ENCODE assay signal across 8 cellular contexts in genomic region chr15:80058851-80059785, GRCh38. TPM values are rescaled to one million over a fixed set of nuclear protein-coding genes. Genes with fewer than 3 reads are reported as not detected.
DNase-seq lines count a peak whose midpoint lies in the region; ATAC-seq, FAIRE-seq and TF ChIP-seq lines count a peak whose summit lies in the region.

Gene ZFAND6, plus strand, starts transcription at chr15:80059676. Its CDS starts 60,669 bp downstream, at chr15:80120345.

- H3K4me1 ChIP-seq in HUES64 (ENCODE audit: insufficient read depth, low read length), result peaks cover 43% of the 10 kb centered on the region
- peaks cover 39% of the 10 kb centered on the region for H3K4me1 ChIP-seq in OCI-LY1 (ENCODE audit: insufficient read depth, low read length, severe bottlenecking)

- H4K20me1 ChIP-seq in OCI-LY1 (ENCODE audit: insufficient read depth, low read length), result no peaks in the 10 kb centered on the region

- H3K9ac ChIP-seq in HUES64 (ENCODE audit: low read depth, low read length) (peak within 1 kb of the TSS; percentile 86), OCI-LY1 (ENCODE audit: low read length) (peak within 1 kb of the TSS; percentile 90)

- peak within 1 kb of the TSS; percentile 96 for H3K4me3 Mint-ChIP-seq in endothelial cell (ENCODE audit: unreplicated experiment)

- WGBS in HUES64, result under 1% methylated on average over 74 of the region's 74 CpGs

- H3K4me3 ChIP-seq in HUES64 (ENCODE audit: low read length) (peak within 1 kb of the TSS; percentile 84), OCI-LY1 (ENCODE audit: low read depth, low read length, poor library complexity, severe bottlenecking) (peak within 1 kb of the TSS; percentile 84)

- peak within 1 kb of the TSS; percentile 99 for H3K27ac ChIP-seq in HUES64 (ENCODE audit: low read depth, low read length)
- peak within 1 kb of the TSS; percentile 86 for H3K27ac ChIP-seq in OCI-LY1 (ENCODE audit: low read depth, low read length, poor library complexity, severe bottlenecking)

- H3K36me3 ChIP-seq in HUES64 (ENCODE audit: insufficient read depth, low read length) (no peaks in the 10 kb centered on the region), OCI-LY1 (ENCODE audit: insufficient read depth, low read length) (no peaks in the 10 kb centered on the region)

- H3K9me3 Mint-ChIP-seq in endothelial cell (ENCODE audit: unreplicated experiment), result no peaks in the 10 kb centered on the region

- H3K79me2 ChIP-seq in OCI-LY1 (ENCODE audit: insufficient read depth, low read length), result peaks cover 42% of the 10 kb centered on the region

- no peaks in the 10 kb centered on the region for H3K9me2 ChIP-seq in OCI-LY1 (ENCODE audit: low read depth, low read length)

- H3K36me3 Mint-ChIP-seq in endothelial cell (ENCODE audit: low read depth, unreplicated experiment), result no peaks in the 10 kb centered on the region

- ATAC-seq in GM21447 (IDR thresholded peaks at IDR 0.05; ENCODE audit: unreplicated experiment), result peak; percentile 76

- peak within 1 kb of the TSS; percentile 65 for H2AFZ ChIP-seq in OCI-LY1 (ENCODE audit: low read length)

- no peak for FAIRE-seq in D721Med (lab: Jason Lieb, UNC)

- TF ChIP-seq CTCF in D721Med (IDR thresholded peaks at IDR 0.05; ENCODE audit: insufficient read depth, missing control alignments) (peak; percentile 15), OCI-LY1 (IDR thresholded peaks at IDR 0.05; ENCODE audit: low read length) (no peak; the same call in 1 of the 2 replicates), endothelial cell (IDR thresholded peaks at IDR 0.05; ENCODE audit: unreplicated experiment) (no peak)

- H3K4me2 ChIP-seq in OCI-LY1 (ENCODE audit: low read length), result peak within 1 kb of the TSS; percentile 100

- peaks cover 5% of the 10 kb centered on the region; the same call in 1 of the 2 replicates for H3F3A ChIP-seq in OCI-LY1 (ENCODE audit: insufficient read depth, low read length)

- H3K27me3 Mint-ChIP-seq in endothelial cell (ENCODE audit: unreplicated experiment), result peaks cover 8% of the 10 kb centered on the region

- H3K9me3 ChIP-seq in HUES64 (ENCODE audit: insufficient read depth, low read depth, low read length), result no peaks in the 10 kb centered on the region
- H3K9me3 ChIP-seq in OCI-LY1 (ENCODE audit: low read length), result no peaks in the 10 kb centered on the region

- DNase-seq in D721Med (ENCODE audit: insufficient read length, low spot score) (peak; percentile 66), endothelial cell (ENCODE audit: low spot score) (peak; percentile 93), midbrain (lab: John Stamatoyannopoulos, UW) (peak; percentile 99)
- DNase-seq in activated CD8-positive, alpha-beta memory T cell treated with anti-CD3 and anti-CD28 coated beads, Interleukin-2, amount 50 U/mL, for 4 hours, result peak; percentile 95
- DNase-seq in stimulated activated CD8-positive, alpha-beta memory T cell treated with anti-CD3 and anti-CD28 coated beads, Interleukin-2, amount 100 ng/mL, for 1 hour (ENCODE audit: low read depth in 2 of 2), result peak; percentile 88 to 94

- H3K4me1 Mint-ChIP-seq in endothelial cell (ENCODE audit: unreplicated experiment), result peaks cover 18% of the 10 kb centered on the region

- H3K27me3 ChIP-seq in HUES64 (ENCODE audit: insufficient read depth, low read length), result peaks cover 8% of the 10 kb centered on the region; the same call in 1 of the 2 replicates
- H3K27me3 ChIP-seq in OCI-LY1 (ENCODE audit: insufficient read depth, low read length), result no peaks in the 10 kb centered on the region

- peak within 1 kb of the TSS; percentile 93 for H3K27ac Mint-ChIP-seq in endothelial cell (ENCODE audit: unreplicated experiment)

RNA-seq across cellular contexts. Expression of gene ZFAND6, which starts in this region (rescaled TPM):
- 126 TPM for polyA plus RNA-seq in HUES64 (2013, experiment 1 of 2)
- 136 TPM for polyA plus RNA-seq in HUES64 (2013, experiment 2 of 2)
- total RNA-seq in endothelial cell (ENCODE audit: unreplicated experiment), result 77.3 TPM

Comparison
In these comparisons a context has a peak if more than half of its experiments do, and no peak if none do; other contexts are left out.
1. Peak in every context shown above with its lines: DNase-seq, ATAC-seq, H3K4me3 ChIP-seq and H3K27ac ChIP-seq.